ENCODE assay signal across 8 cellular contexts in genomic region chr22:22571862-22572261, GRCh38.
"Had no signal": no experiment of that assay in that cellular context is flagged by ENCODE, and none has a peak within 500 bp of the region (broad histone marks: within the 10 kb centered on the region; RNA-seq: fewer than 3 reads in every experiment).

No MANE protein-coding gene starts in this region.

- FAIRE-seq: G401.6, GM12878, GM12891, GM12892, GM18507, GM19239 had no signal

- DNase-seq: GDM1, GF-D8 had no signal

- ATAC-seq: GM12878 had no signal

- H3K4me3 ChIP-seq: GM12878 had no signal
